Comparison of ENCODE assay signal across 1 cellular context in the genomic region with DNA sequence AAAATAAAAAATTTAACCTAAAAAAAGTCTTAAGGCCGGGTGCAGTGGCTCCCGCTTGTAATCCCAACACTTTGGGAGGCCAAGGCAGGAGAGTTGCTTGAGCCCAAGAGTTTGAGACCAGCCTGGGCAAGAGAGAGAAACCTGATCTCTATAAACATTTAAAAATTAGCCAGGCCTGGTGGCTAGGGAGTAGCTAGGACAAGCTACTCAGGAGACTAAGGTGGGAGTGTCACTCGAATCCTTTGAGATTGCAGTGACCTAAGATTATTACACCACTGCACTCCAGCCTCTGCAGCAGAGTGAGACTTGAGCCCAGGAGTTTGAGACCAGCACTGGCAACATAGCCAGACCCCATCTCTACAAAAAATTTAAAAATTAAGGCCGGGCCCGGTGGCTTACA.
TF ChIP-seq lines count a peak whose summit lies in the region.

No MANE protein-coding gene starts in this region.

TF ChIP-seq in H1, 55 proteins besides CTCF, POLR2A, EP300 and RAD21:
- no peak for TF ChIP-seq RBBP5 (IDR thresholded peaks at IDR 0.05; ENCODE audit: borderline replicate concordance, low read depth, low read length)
- TF ChIP-seq BRCA1 (IDR thresholded peaks at IDR 0.05; ENCODE audit: low read depth, low read length): no peak
- TF ChIP-seq SIRT6 (IDR thresholded peaks at IDR 0.05; ENCODE audit: low read length): no peak
- TF ChIP-seq KDM5A (IDR thresholded peaks at IDR 0.05; ENCODE audit: low read length): no peak
- no peak for TF ChIP-seq BACH1 (IDR thresholded peaks at IDR 0.05; ENCODE audit: low read length)
- TF ChIP-seq, protein P1, sequence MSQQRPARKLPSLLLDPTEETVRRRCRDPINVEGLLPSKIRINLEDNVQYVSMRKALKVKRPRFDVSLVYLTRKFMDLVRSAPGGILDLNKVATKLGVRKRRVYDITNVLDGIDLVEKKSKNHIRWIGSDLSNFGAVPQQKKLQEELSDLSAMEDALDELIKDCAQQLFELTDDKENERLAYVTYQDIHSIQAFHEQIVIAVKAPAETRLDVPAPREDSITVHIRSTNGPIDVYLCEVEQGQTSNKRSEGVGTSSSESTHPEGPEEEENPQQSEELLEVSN (IDR thresholded peaks at IDR 0.05): no peak
